Comparison of ENCODE assay signal across 8 cellular contexts in the genomic region with DNA sequence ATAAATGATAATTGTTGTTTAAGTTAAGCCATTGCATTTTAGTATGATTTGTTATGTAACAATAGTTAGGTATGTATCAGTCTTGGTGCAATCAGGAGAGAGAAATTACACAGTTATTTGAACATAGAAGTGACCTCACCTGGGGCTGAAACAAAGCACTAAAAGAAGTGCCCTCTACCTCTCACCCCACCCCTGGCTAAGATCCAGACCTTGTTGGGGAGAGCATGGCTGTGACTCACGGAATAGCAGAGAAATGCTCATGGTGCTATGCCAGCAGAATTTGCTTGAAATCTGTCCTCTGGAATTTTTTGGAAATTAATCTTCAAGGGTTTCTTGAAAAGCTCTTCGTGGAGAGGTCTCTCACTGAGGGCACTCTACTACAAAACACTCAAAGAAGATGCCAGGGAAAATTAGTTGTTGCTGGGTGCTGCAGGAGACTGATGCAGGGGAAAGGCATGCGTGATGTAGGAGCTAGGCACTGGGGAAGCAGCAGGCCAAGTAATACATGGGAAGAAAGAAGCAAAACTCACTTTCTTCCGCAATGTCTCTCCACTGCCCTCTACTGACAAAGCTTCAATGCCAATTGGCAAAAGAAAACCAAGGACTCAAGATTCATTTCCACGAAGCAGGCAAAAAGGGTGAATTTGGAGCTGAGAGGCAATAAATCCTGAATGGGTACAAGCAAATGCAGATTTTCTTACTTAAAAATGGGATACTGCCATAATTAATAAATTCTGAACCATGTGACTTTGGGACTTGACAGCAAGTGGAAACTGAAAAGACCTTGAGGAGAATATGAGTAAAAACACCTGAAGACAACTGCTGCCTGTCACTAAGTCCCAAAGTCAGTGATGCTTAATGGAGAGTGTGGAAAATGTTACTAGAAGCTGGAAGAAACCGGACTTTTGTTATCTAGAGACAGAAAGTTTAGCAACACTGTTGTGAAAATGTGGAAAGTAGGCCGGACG.
DNase-seq lines count a peak whose midpoint lies in the region; FAIRE-seq and TF ChIP-seq lines count a peak whose summit lies in the region.

No MANE protein-coding gene starts in this region.

- no peaks in the 10 kb centered on the region for H3K9me3 Mint-ChIP-seq in activated naive CD4-positive, alpha-beta T cell treated with anti-CD3 and anti-CD28 coated beads for 36 hours

- no peak for TF ChIP-seq POLR2A in esophagus muscularis mucosa (IDR thresholded peaks at IDR 0.05; ENCODE audit: low read depth)

- FAIRE-seq in bronchial epithelial cell (lab: Jason Lieb, UNC): peak; percentile 43

- no peak overlapping the region for H3K27ac ChIP-seq in osteoblast (ENCODE audit: low read depth, low read length)
- no peak overlapping the region for H3K27ac ChIP-seq in esophagus muscularis mucosa (replicated peaks in 1 of 4)

- H2AFZ ChIP-seq in osteoblast (ENCODE audit: low read length): no peak overlapping the region

- peaks cover 2% of the 10 kb centered on the region for H3K36me3 Mint-ChIP-seq in activated naive CD4-positive, alpha-beta T cell treated with anti-CD3 and anti-CD28 coated beads for 36 hours (ENCODE audit: low read depth)

- no peaks in the 10 kb centered on the region for H3K79me2 ChIP-seq in osteoblast (ENCODE audit: insufficient read depth, low read length)

- H3K4me3 ChIP-seq in bronchial epithelial cell (ENCODE audit: low read depth, low read length) (no peak overlapping the region), osteoblast (ENCODE audit: insufficient read depth, low read length) (no peak overlapping the region), esophagus muscularis mucosa (no peak overlapping the region)

- no peaks in the 10 kb centered on the region for H3K27me3 ChIP-seq in bronchial epithelial cell (ENCODE audit: control insufficient read depth, insufficient read depth, low read length)
- no peaks in the 10 kb centered on the region for H3K27me3 ChIP-seq in osteoblast (ENCODE audit: insufficient read depth, low read length)
- peaks cover 0 to 81% (median 9%) of the 10 kb centered on the region in 4 donors for H3K27me3 ChIP-seq in esophagus muscularis mucosa

- no peak overlapping the region for H3K27ac Mint-ChIP-seq in activated naive CD4-positive, alpha-beta T cell treated with anti-CD3 and anti-CD28 coated beads for 36 hours

- H3K4me3 Mint-ChIP-seq in activated naive CD4-positive, alpha-beta T cell treated with anti-CD3 and anti-CD28 coated beads for 36 hours: no peak overlapping the region

- H4K20me1 ChIP-seq in osteoblast (ENCODE audit: insufficient read depth, low read length): no peaks in the 10 kb centered on the region

- TF ChIP-seq CTCF in bronchial epithelial cell (IDR thresholded peaks at IDR 0.05; ENCODE audit: insufficient read depth, low read length, severe bottlenecking) (peak; percentile 88), osteoblast (IDR thresholded peaks at IDR 0.05; ENCODE audit: extremely low read depth, low read depth, low read length) (peak; percentile 83), esophagus muscularis mucosa (IDR thresholded peaks at IDR 0.05) (peak in 1 of 3 experiments; percentile 35)

- CTCF ChIA-PET in activated naive CD4-positive, alpha-beta T cell treated with anti-CD3 and anti-CD28 coated beads for 36 hours (lab: Charles Lee): interaction anchor here (0.5 to 2.2 kb wide), 13 partner anchors 8 to 305 kb away, joined by 3 to 11 read pairs (median 3); a partner anchor contains a TSS

- H3K27me3 Mint-ChIP-seq in activated naive CD4-positive, alpha-beta T cell treated with anti-CD3 and anti-CD28 coated beads for 36 hours (ENCODE audit: low read depth): peaks cover 51% of the 10 kb centered on the region

- H3K4me2 ChIP-seq in osteoblast (ENCODE audit: insufficient read depth, low read length): no peak overlapping the region

- intact Hi-C loops in activated naive CD4-positive, alpha-beta T cell treated with anti-CD3 and anti-CD28 coated beads for 36 hours (cut with micrococcal nuclease): loop anchor here (1.0 to 5.0 kb wide), 5 partner anchors 90 to 446 kb away; a partner anchor contains a TSS
- intact Hi-C loops in esophagus muscularis mucosa (cut with DNase I): no loop called here

- peaks cover 13% of the 10 kb centered on the region for H3K4me1 Mint-ChIP-seq in activated naive CD4-positive, alpha-beta T cell treated with anti-CD3 and anti-CD28 coated beads for 36 hours (ENCODE audit: low read depth)

- peaks cover 10% of the 10 kb centered on the region for H3K4me1 ChIP-seq in osteoblast (ENCODE audit: insufficient read depth, low read length)
- peaks cover 0 to 4% (median 0%) of the 10 kb centered on the region in 4 donors for H3K4me1 ChIP-seq in esophagus muscularis mucosa

- no peaks in the 10 kb centered on the region for H3K9me3 ChIP-seq in osteoblast (ENCODE audit: low read depth, low read length)
- peaks cover 0 to 3% (median 0%) of the 10 kb centered on the region in 4 donors for H3K9me3 ChIP-seq in esophagus muscularis mucosa

- peak; percentile 30 for DNase-seq in activated naive CD4-positive, alpha-beta T cell treated with anti-CD3 and anti-CD28 coated beads for 36 hours
- no peak for DNase-seq in activated naive CD4-positive, alpha-beta T cell (lab: John Stamatoyannopoulos, UW)
- DNase-seq in NCI-H1105 treated with DMSO at 0.1 percent for 48 hours (lab: John Stamatoyannopoulos, UW): peak; percentile 38
- DNase-seq in bronchial epithelial cell (ENCODE audit: low read depth): peak; percentile 82
- DNase-seq in osteoblast (ENCODE audit: insufficient read length, low spot score, missing footprints): peak; percentile 87
- no peak for DNase-seq in HuH-7.5 (ENCODE audit: low spot score)
- DNase-seq in GOT3 (lab: John Stamatoyannopoulos, UW): no peak
- no peak for DNase-seq in esophagus muscularis mucosa (ENCODE audit: extremely low spot score)

- 42% methylated on average over 8 of the region's 8 CpGs for WGBS in esophagus muscularis mucosa

- TF ChIP-seq EP300 in esophagus muscularis mucosa (IDR thresholded peaks at IDR 0.05): no peak

- H3K36me3 ChIP-seq in bronchial epithelial cell (ENCODE audit: control insufficient read depth, insufficient read depth, low read length): no peaks in the 10 kb centered on the region
- no peaks in the 10 kb centered on the region for H3K36me3 ChIP-seq in osteoblast (ENCODE audit: insufficient read depth, low read length)
- H3K36me3 ChIP-seq in esophagus muscularis mucosa: no peaks in the 10 kb centered on the region

Comparison
In these comparisons a context has a peak if more than half of its experiments do, and no peak if none do; other contexts are left out.
1. DNase-seq: peak in activated naive CD4-positive, alpha-beta T cell treated with anti-CD3 and anti-CD28 coated beads for 36 hours (single experiment), NCI-H1105 treated with DMSO at 0.1 percent for 48 hours (single experiment), bronchial epithelial cell (single experiment) and osteoblast (single experiment); none in activated naive CD4-positive, alpha-beta T cell (0 of 4), HuH-7.5 (single experiment), GOT3 (single experiment) and esophagus muscularis mucosa (single experiment).